Comparison of ENCODE assay signal across 34 cellular contexts in genomic region chr19:38496116-38496515, GRCh38.
"Had no signal": no experiment of that assay in that cellular context is flagged by ENCODE, and none has a peak within 500 bp of the region (broad histone marks: within the 10 kb centered on the region; RNA-seq: fewer than 3 reads in every experiment).

No MANE protein-coding gene starts in this region.

- H3K36me3 ChIP-seq: MG63 had no signal

- H3K27ac ChIP-seq: KMS-11 had no signal

- DNase-seq: Karpas-422, Kasumi-1, MG63, MM.1S, MV-4-11, NCI-H1048, NCI-H1092, NCI-H1092 treated with DMSO at 0.1 percent for 48 hours, NCI-H1105, NCI-H1105 treated with DMSO at 0.1 percent for 48 hours, NCI-H1417, NCI-H1417 treated with DMSO at 0.1 percent for 48 hours, NCI-H1436, NCI-H1436 treated with DMSO at 0.1 percent for 48 hours, NCI-H146, NCI-H1694, NCI-H1694 treated with DMSO at 0.1 percent for 48 hours, NCI-H187, NCI-H187 treated with DMSO at 0.1 percent for 48 hours, NCI-H1930, NCI-H2029, NCI-H2029 treated with DMSO at 0.1 percent for 48 hours, NCI-H2081, NCI-H2081 treated with DMSO at 0.1 percent for 48 hours, NCI-H2107, NCI-H2171, NCI-H2171 treated with DMSO at 0.1 percent for 48 hours, NCI-H2227 treated with DMSO at 0.1 percent for 48 hours, NCI-H226, NCI-H345, NCI-H446, NCI-H446 treated with DMSO at 0.1 percent for 48 hours, NCI-H510A treated with DMSO at 0.1 percent for 48 hours had no signal

- H3K4me2 ChIP-seq: KMS-11 had no signal

- H3K9ac ChIP-seq: KMS-11 had no signal
